26 cellular contexts compared by ENCODE assay signal in the genomic region with DNA sequence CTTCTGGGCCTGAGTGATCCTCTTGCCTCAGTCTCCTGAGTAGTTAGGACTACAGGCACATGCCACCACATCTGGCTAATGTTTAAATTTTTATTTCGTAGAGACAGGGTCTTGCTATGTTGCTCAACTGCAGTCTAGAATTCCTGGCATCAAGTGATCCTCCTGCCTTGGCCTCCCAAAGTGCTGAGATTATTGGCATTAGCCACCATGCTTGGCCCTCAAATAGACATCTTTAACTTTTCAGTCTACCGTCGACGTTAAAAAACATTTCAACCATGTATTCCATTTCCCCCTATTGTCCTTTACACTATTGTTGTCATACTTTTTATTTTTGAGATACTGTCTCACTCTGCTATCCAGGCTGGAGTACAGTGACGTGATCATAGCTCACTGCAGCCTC.
"Had no signal": no experiment of that assay in that cellular context is flagged by ENCODE, and none has a peak within 500 bp of the region (broad histone marks: within the 10 kb centered on the region; RNA-seq: fewer than 3 reads in every experiment).

No MANE protein-coding gene starts in this region.

- H3K27me3 Mint-ChIP-seq: activated CD4-positive, alpha-beta memory T cell treated with anti-CD3 and anti-CD28 coated beads, Interleukin-2, amount 10 ng/mL, durations not matched to agents 7 days and 5 days; activated T-cell treated with anti-CD3 and anti-CD28 coated beads, Interleukin-2, amount 50 U/mL, for 24 hours had no signal

- H3K27ac ChIP-seq: brain microvascular endothelial cell, WERI-Rb-1 had no signal

- DNase-seq: activated CD4-positive, alpha-beta memory T cell treated with anti-CD3 and anti-CD28 coated beads, Interleukin-2, amount 10 ng/mL, durations not matched to agents 7 days and 5 days; activated CD4-positive, alpha-beta T cell treated with anti-CD3 and anti-CD28 coated beads for 1 hour; activated CD4-positive, alpha-beta T cell treated with anti-CD3 and anti-CD28 coated beads for 48 hours; activated CD4-positive, CD25-positive, alpha-beta regulatory T cell; activated gamma-delta T cell treated with Interleukin-2 at 50 U/mL for 16 hours; activated naive CD4-positive, alpha-beta T cell treated with anti-CD3 and anti-CD28 coated beads for 36 hours; activated T-cell treated with anti-CD3 and anti-CD28 coated beads, Interleukin-2, amount 50 U/mL, for 24 hours; amniotic stem cell; aorta; brain microvascular endothelial cell; central memory CD4-positive, alpha-beta T cell; MM.1S; NCI-H1092; NCI-H1436 treated with DMSO at 0.1 percent for 48 hours; NCI-H1694 treated with DMSO at 0.1 percent for 48 hours; NCI-H2029; NCI-H345; NCI-H524 treated with DMSO at 0.1 percent for 48 hours; Right ventricle myocardium superior; SW 1271; T-helper 1 cell; T-helper 2 cell; T-helper 9 cell; WERI-Rb-1 had no signal

- H3K9me3 Mint-ChIP-seq: activated CD4-positive, alpha-beta memory T cell treated with anti-CD3 and anti-CD28 coated beads, Interleukin-2, amount 10 ng/mL, durations not matched to agents 7 days and 5 days; activated T-helper 1 cell treated with anti-CD3 and anti-CD28 coated beads, Interleukin-12 subunit alpha, Interleukin-12 subunit beta, Interleukin-2, Interleukin-4 antibody, amounts not matched to agents 30 ng/mL and 10 ng/mL and 1 ng/mL, durations not matched to agents 14 hours and 24 hours and 36 hours had no signal

- H3K27me3 ChIP-seq: brain microvascular endothelial cell had no signal

- ATAC-seq: activated naive CD4-positive, alpha-beta T cell treated with anti-CD3 and anti-CD28 coated beads, Interleukin-2, amount 50 U/mL, for 72 hours had no signal

- H3K27ac Mint-ChIP-seq: activated CD4-positive, alpha-beta memory T cell treated with anti-CD3 and anti-CD28 coated beads, Interleukin-2, amount 10 ng/mL, durations not matched to agents 7 days and 5 days; activated naive CD4-positive, alpha-beta T cell treated with anti-CD3 and anti-CD28 coated beads for 36 hours; activated naive CD4-positive, alpha-beta T cell treated with anti-CD3 and anti-CD28 coated beads, Interleukin-2, amount 50 U/mL, for 72 hours; activated T-cell treated with anti-CD3 and anti-CD28 coated beads, Interleukin-2, amount 50 U/mL, for 24 hours; activated T-helper 1 cell treated with anti-CD3 and anti-CD28 coated beads, Interleukin-12 subunit alpha, Interleukin-12 subunit beta, Interleukin-2, Interleukin-4 antibody, amounts not matched to agents 30 ng/mL and 10 ng/mL and 1 ng/mL, durations not matched to agents 14 hours and 24 hours and 36 hours had no signal

- H3K4me3 Mint-ChIP-seq: activated CD4-positive, alpha-beta memory T cell treated with anti-CD3 and anti-CD28 coated beads, Interleukin-2, amount 10 ng/mL, durations not matched to agents 7 days and 5 days; activated naive CD4-positive, alpha-beta T cell treated with anti-CD3 and anti-CD28 coated beads for 36 hours; activated T-cell treated with anti-CD3 and anti-CD28 coated beads, Interleukin-2, amount 50 U/mL, for 24 hours; activated T-helper 1 cell treated with anti-CD3 and anti-CD28 coated beads, Interleukin-12 subunit alpha, Interleukin-12 subunit beta, Interleukin-2, Interleukin-4 antibody, amounts not matched to agents 30 ng/mL and 10 ng/mL and 1 ng/mL, durations not matched to agents 14 hours and 24 hours and 36 hours had no signal
